In genomic region chr1:232226197-232226681, GRCh38 we compare ENCODE assay signal across 10 cellular contexts.
DNase-seq lines count a peak whose midpoint lies in the region; FAIRE-seq and TF ChIP-seq lines count a peak whose summit lies in the region.
"Had no signal": no experiment of that assay in that cellular context is flagged by ENCODE, and none has a peak within 500 bp of the region (broad histone marks: within the 10 kb centered on the region; RNA-seq: fewer than 3 reads in every experiment).

No MANE protein-coding gene starts in this region.

- FAIRE-seq in GM19239 (lab: Jason Lieb, UNC) = no peak

- no peak overlapping the region for H3K27ac ChIP-seq in caudate nucleus (ENCODE audit: low read depth, low read length)
- H3K27ac ChIP-seq: C4-2B, neutrophil had no signal

- DNase-seq in NCI-H510A treated with DMSO at 0.1 percent for 48 hours (lab: John Stamatoyannopoulos, UW) (peak; percentile 56), NCI-H510A (lab: John Stamatoyannopoulos, UW) (no peak), NCI-H2107 (lab: John Stamatoyannopoulos, UW) (peak; percentile 40), cardiac fibroblast (ENCODE audit: low read depth in 2 of 2) (peak; percentile 43 to 57), retina (peak; percentile 28), GM19239 (ENCODE audit: insufficient read length, low spot score) (no peak), caudate nucleus (lab: John Stamatoyannopoulos, UW) (no peak), superior temporal gyrus (ENCODE audit: extremely low spot score) (no peak)

- no peak overlapping the region for H3K4me3 ChIP-seq in cardiac fibroblast (replicated peaks in 1 of 2; ENCODE audit: low read depth in 2 of 2, low read length in 2 of 2)

- TF ChIP-seq CTCF in cardiac fibroblast (IDR thresholded peaks at IDR 0.05; ENCODE audit: low read depth, low read length) = no peak

Comparison
In these comparisons a context has a peak if more than half of its experiments do, and no peak if none do; other contexts are left out.
1. DNase-seq: peak in NCI-H510A treated with DMSO at 0.1 percent for 48 hours (single experiment), NCI-H2107 (single experiment), cardiac fibroblast (2 of 2) and retina (single experiment); none in NCI-H510A (single experiment), GM19239 (single experiment), caudate nucleus (0 of 61) and superior temporal gyrus (single experiment).